19 cellular contexts compared by ENCODE assay signal in the genomic region with DNA sequence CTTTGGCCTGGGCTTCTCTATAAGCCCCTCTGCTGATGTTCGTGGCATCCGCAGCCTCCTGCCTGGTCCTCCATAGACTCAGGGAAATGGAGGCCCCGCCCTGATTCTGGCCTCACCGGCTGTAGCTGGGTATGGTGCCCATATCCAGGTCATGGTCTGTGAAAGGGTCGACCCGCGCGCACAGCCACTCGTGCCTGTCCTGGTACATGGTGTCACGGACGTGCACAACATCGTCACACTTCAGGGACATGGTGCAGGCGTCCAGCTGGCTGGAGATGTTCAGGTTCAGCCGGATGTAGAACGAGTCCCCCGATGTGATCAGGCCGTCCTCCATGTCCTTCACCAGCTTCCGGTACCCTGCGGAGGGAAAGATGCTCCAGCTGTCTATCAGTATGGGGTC.
DNase-seq lines count a peak whose midpoint lies in the region; ATAC-seq, FAIRE-seq and TF ChIP-seq lines count a peak whose summit lies in the region.
"Had no signal": no experiment of that assay in that cellular context is flagged by ENCODE, and none has a peak within 500 bp of the region (broad histone marks: within the 10 kb centered on the region; RNA-seq: fewer than 3 reads in every experiment).

No MANE protein-coding gene starts in this region.

- TF ChIP-seq POLR2A in GM12878 (IDR thresholded peaks at IDR 0.05; ENCODE audit: low read depth, low read length), result no peak

- no peak overlapping the region for H3K4me3 Mint-ChIP-seq in activated naive CD8-positive, alpha-beta T cell treated with anti-CD3 and anti-CD28 coated beads, Interleukin-2, amount 10 ng/mL, durations not matched to agents 7 days and 5 days
- no peak overlapping the region for H3K4me3 Mint-ChIP-seq in activated naive CD8-positive, alpha-beta T cell treated with anti-CD3 and anti-CD28 coated beads for 36 hours
- H3K4me3 Mint-ChIP-seq in activated T-helper 1 cell treated with anti-CD3 and anti-CD28 coated beads, Interleukin-12 subunit alpha, Interleukin-12 subunit beta, Interleukin-2, Interleukin-4 antibody, amounts not matched to agents 30 ng/mL and 10 ng/mL and 1 ng/mL, durations not matched to agents 14 hours and 24 hours and 36 hours, result no peak overlapping the region
- no peak overlapping the region for H3K4me3 Mint-ChIP-seq in stimulated activated effector memory CD8-positive, alpha-beta T cell treated with anti-CD3 and anti-CD28 coated beads, Interleukin-12 subunit alpha, Interleukin-12 subunit beta, amount 100 ng/mL, for 72 hours
- H3K4me3 Mint-ChIP-seq: CD14-positive monocyte; CD8-positive, alpha-beta T cell; HFFc6 had no signal

- no peaks in the 10 kb centered on the region for H3K27me3 ChIP-seq in GM12878 (replicated peaks in 1 of 2; ENCODE audit: control insufficient read depth in 2 of 2, insufficient read depth in 2 of 2, low read length in 1 of 2)

- H3K79me2 ChIP-seq in GM12878 (ENCODE audit: control insufficient read depth, insufficient read depth, low read length), result no peaks in the 10 kb centered on the region

- no peaks in the 10 kb centered on the region for H4K20me1 ChIP-seq in GM12878 (ENCODE audit: control insufficient read depth, insufficient read depth)

- TF ChIP-seq RAD21 in GM12878 (IDR thresholded peaks at IDR 0.05; ENCODE audit: insufficient read depth, low read depth, low read length), result no peak

- FAIRE-seq in GM12878 (lab: Jason Lieb, UNC), result no peak
- FAIRE-seq: A549, D721Med, G401.6 had no signal

- H3K27ac ChIP-seq in GM12878 (ENCODE audit: control insufficient read depth, insufficient read depth), result no peak overlapping the region
- H3K27ac ChIP-seq: A549, HL-60 had no signal

- POLR2A ChIA-PET in activated naive CD8-positive, alpha-beta T cell treated with anti-CD3 and anti-CD28 coated beads, Interleukin-2, amount 10 ng/mL, durations not matched to agents 7 days and 5 days (lab: Charles Lee), result no interaction called here
- POLR2A ChIA-PET in GM12878 (lab: Charles Lee), result interaction anchor here (1.0 kb wide), 1 partner anchor 25 kb away, joined by 4 read pairs; no protein-coding TSS in a partner anchor

- SMC1A ChIA-PET in GM12878 (lab: Charles Lee; ENCODE audit: uncharacterized antibody, unreplicated experiment), result no interaction called here

- H3K9me3 Mint-ChIP-seq in activated naive CD8-positive, alpha-beta T cell treated with anti-CD3 and anti-CD28 coated beads, Interleukin-2, amount 10 ng/mL, durations not matched to agents 7 days and 5 days, result no peaks in the 10 kb centered on the region
- no peaks in the 10 kb centered on the region for H3K9me3 Mint-ChIP-seq in activated naive CD8-positive, alpha-beta T cell treated with anti-CD3 and anti-CD28 coated beads for 36 hours
- peaks cover 7% of the 10 kb centered on the region for H3K9me3 Mint-ChIP-seq in activated T-helper 1 cell treated with anti-CD3 and anti-CD28 coated beads, Interleukin-12 subunit alpha, Interleukin-12 subunit beta, Interleukin-2, Interleukin-4 antibody, amounts not matched to agents 30 ng/mL and 10 ng/mL and 1 ng/mL, durations not matched to agents 14 hours and 24 hours and 36 hours
- peaks cover 6% of the 10 kb centered on the region for H3K9me3 Mint-ChIP-seq in stimulated activated effector memory CD8-positive, alpha-beta T cell treated with anti-CD3 and anti-CD28 coated beads, Interleukin-12 subunit alpha, Interleukin-12 subunit beta, amount 100 ng/mL, for 72 hours
- H3K9me3 Mint-ChIP-seq: CD8-positive, alpha-beta T cell; HFFc6 had no signal

- H3K36me3 ChIP-seq in GM12878 (ENCODE audit: control insufficient read depth in 2 of 2, insufficient read depth in 2 of 2, low read length in 1 of 2), result peaks cover 5 to 28% of the 10 kb centered on the region in 2 experiments

- RAD21 ChIA-PET in GM12878 (lab: Charles Lee; ENCODE audit: unreplicated experiment), result no interaction called here

- in situ Hi-C loops in GM12878 (cut with MboI), result no loop called here
- in situ Hi-C loops in ACHN (cut with HindIII; ENCODE audit: low pct_ligation_motif_present, low pct_unique_long_range_greater_than_20kb, low sequenced_read_pairs), result no loop called here

- H3K9ac ChIP-seq in GM12878 (ENCODE audit: control insufficient read depth, insufficient read depth, low read length), result no peak overlapping the region

- no peak for DNase-seq in activated naive CD8-positive, alpha-beta T cell treated with anti-CD3 and anti-CD28 coated beads, Interleukin-2, amount 10 ng/mL, durations not matched to agents 7 days and 5 days
- DNase-seq in activated naive CD8-positive, alpha-beta T cell treated with anti-CD3 and anti-CD28 coated beads for 36 hours, result no peak
- no peak for DNase-seq in activated T-helper 1 cell treated with anti-CD3 and anti-CD28 coated beads, Interleukin-12 subunit alpha, Interleukin-12 subunit beta, Interleukin-2, Interleukin-4 antibody, amounts not matched to agents 30 ng/mL and 10 ng/mL and 1 ng/mL, durations not matched to agents 14 hours and 24 hours and 36 hours (ENCODE audit: low spot score)
- DNase-seq in GM12878 (ENCODE audit: low read depth, low spot score), result no peak
- no peak for DNase-seq in stimulated activated effector memory CD8-positive, alpha-beta T cell treated with anti-CD3 and anti-CD28 coated beads, Interleukin-12 subunit alpha, Interleukin-12 subunit beta, amount 100 ng/mL, for 72 hours (ENCODE audit: low spot score in 2 of 2)
- no peak for DNase-seq in stimulated activated naive CD4-positive, alpha-beta T cell treated with Interleukin-2 at 50 U/mL for 16 hours (lab: John Stamatoyannopoulos, UW)
- no peak for DNase-seq in ACHN
- DNase-seq: CD8-positive, alpha-beta T cell; COR-L47; DMS153; DMS79 treated with DMSO at 0.1 percent for 48 hours; EL; HCEC 1CT; HFFc6 had no signal

- TF ChIP-seq EP300 in GM12878 (IDR thresholded peaks at IDR 0.05; ENCODE audit: borderline replicate concordance in 1 of 2, control insufficient read depth in 1 of 2, low read depth in 2 of 2, low read length in 2 of 2), result no peak

- H3K27ac Mint-ChIP-seq in activated naive CD8-positive, alpha-beta T cell treated with anti-CD3 and anti-CD28 coated beads, Interleukin-2, amount 10 ng/mL, durations not matched to agents 7 days and 5 days, result peak overlapping the region; percentile 0
- H3K27ac Mint-ChIP-seq in activated naive CD8-positive, alpha-beta T cell treated with anti-CD3 and anti-CD28 coated beads for 36 hours, result no peak overlapping the region
- H3K27ac Mint-ChIP-seq in activated T-helper 1 cell treated with anti-CD3 and anti-CD28 coated beads, Interleukin-12 subunit alpha, Interleukin-12 subunit beta, Interleukin-2, Interleukin-4 antibody, amounts not matched to agents 30 ng/mL and 10 ng/mL and 1 ng/mL, durations not matched to agents 14 hours and 24 hours and 36 hours, result peak overlapping the region; percentile 68
- H3K27ac Mint-ChIP-seq in stimulated activated effector memory CD8-positive, alpha-beta T cell treated with anti-CD3 and anti-CD28 coated beads, Interleukin-12 subunit alpha, Interleukin-12 subunit beta, amount 100 ng/mL, for 72 hours, result peak overlapping the region; percentile 48
- H3K27ac Mint-ChIP-seq: CD14-positive monocyte; CD8-positive, alpha-beta T cell; HFFc6 had no signal

- no peak overlapping the region for H3K4me3 ChIP-seq in GM12878
- H3K4me3 ChIP-seq: A549 had no signal

- no peak for TF ChIP-seq CTCF in GM12878 (IDR thresholded peaks at IDR 0.05 in 2 of 3, conservative IDR thresholded peaks at IDR 0.05 in 1 of 3; ENCODE audit: control insufficient read depth in 2 of 3, extremely low read depth in 1 of 3, insufficient read depth in 1 of 3, low read depth in 3 of 3, low read length in 3 of 3)

- intact Hi-C loops in activated T-helper 1 cell treated with anti-CD3 and anti-CD28 coated beads, Interleukin-12 subunit alpha, Interleukin-12 subunit beta, Interleukin-2, Interleukin-4 antibody, amounts not matched to agents 30 ng/mL and 10 ng/mL and 1 ng/mL, durations not matched to agents 14 hours and 24 hours and 36 hours (cut with micrococcal nuclease), result no loop called here
- intact Hi-C loops in GM12878 (cut with micrococcal nuclease; ENCODE audit: unreplicated experiment), result no loop called here

- 96% methylated on average over 18 of the region's 19 CpGs for WGBS in GM12878 (ENCODE audit: insufficient coverage, insufficient replicate concordance, low lambda C conversion rate, missing lambda C conversion rate)

- ATAC-seq in activated naive CD8-positive, alpha-beta T cell treated with anti-CD3 and anti-CD28 coated beads, Interleukin-2, amount 10 ng/mL, durations not matched to agents 7 days and 5 days (ENCODE audit: low read depth), result no peak
- ATAC-seq in GM12878, result no peak
- ATAC-seq in stimulated activated effector memory CD8-positive, alpha-beta T cell treated with anti-CD3 and anti-CD28 coated beads, Interleukin-12 subunit alpha, Interleukin-12 subunit beta, amount 100 ng/mL, for 72 hours, result no peak
- ATAC-seq: A549; CD8-positive, alpha-beta T cell had no signal

- no peak overlapping the region for H2AFZ ChIP-seq in GM12878 (ENCODE audit: control insufficient read depth, low read depth, low read length)

- BruUV-seq in GM12878 (replicated peaks; lab: Mats Ljungman, UMichigan), result no TSS peak

- no peaks in the 10 kb centered on the region for H3K4me1 ChIP-seq in GM12878 (ENCODE audit: control insufficient read depth, insufficient read depth, low read length)
- H3K4me1 ChIP-seq: A549 had no signal

- no peak overlapping the region for H3K4me2 ChIP-seq in GM12878 (ENCODE audit: control insufficient read depth, insufficient read depth)
- H3K4me2 ChIP-seq: A549 had no signal

- no peaks in the 10 kb centered on the region; the same call in 2 of the 3 replicates for H3K9me3 ChIP-seq in GM12878 (replicated peaks; ENCODE audit: control insufficient read depth, insufficient read depth, low read length)
- H3K9me3 ChIP-seq: A549 had no signal

- H3K36me3 Mint-ChIP-seq in activated naive CD8-positive, alpha-beta T cell treated with anti-CD3 and anti-CD28 coated beads, Interleukin-2, amount 10 ng/mL, durations not matched to agents 7 days and 5 days, result peaks cover 36% of the 10 kb centered on the region
- H3K36me3 Mint-ChIP-seq in activated naive CD8-positive, alpha-beta T cell treated with anti-CD3 and anti-CD28 coated beads for 36 hours, result peaks cover 38% of the 10 kb centered on the region
- peaks cover 44% of the 10 kb centered on the region for H3K36me3 Mint-ChIP-seq in activated T-helper 1 cell treated with anti-CD3 and anti-CD28 coated beads, Interleukin-12 subunit alpha, Interleukin-12 subunit beta, Interleukin-2, Interleukin-4 antibody, amounts not matched to agents 30 ng/mL and 10 ng/mL and 1 ng/mL, durations not matched to agents 14 hours and 24 hours and 36 hours (ENCODE audit: low read depth)
- peaks cover 100% of the 10 kb centered on the region for H3K36me3 Mint-ChIP-seq in stimulated activated effector memory CD8-positive, alpha-beta T cell treated with anti-CD3 and anti-CD28 coated beads, Interleukin-12 subunit alpha, Interleukin-12 subunit beta, amount 100 ng/mL, for 72 hours
- H3K36me3 Mint-ChIP-seq: CD14-positive monocyte had no signal

- no peaks in the 10 kb centered on the region for H3K27me3 Mint-ChIP-seq in activated naive CD8-positive, alpha-beta T cell treated with anti-CD3 and anti-CD28 coated beads, Interleukin-2, amount 10 ng/mL, durations not matched to agents 7 days and 5 days
- no peaks in the 10 kb centered on the region for H3K27me3 Mint-ChIP-seq in activated naive CD8-positive, alpha-beta T cell treated with anti-CD3 and anti-CD28 coated beads for 36 hours
- H3K27me3 Mint-ChIP-seq in activated T-helper 1 cell treated with anti-CD3 and anti-CD28 coated beads, Interleukin-12 subunit alpha, Interleukin-12 subunit beta, Interleukin-2, Interleukin-4 antibody, amounts not matched to agents 30 ng/mL and 10 ng/mL and 1 ng/mL, durations not matched to agents 14 hours and 24 hours and 36 hours (ENCODE audit: insufficient read depth), result no peaks in the 10 kb centered on the region

- peaks cover 2% of the 10 kb centered on the region for H3K4me1 Mint-ChIP-seq in activated naive CD8-positive, alpha-beta T cell treated with anti-CD3 and anti-CD28 coated beads, Interleukin-2, amount 10 ng/mL, durations not matched to agents 7 days and 5 days
- H3K4me1 Mint-ChIP-seq in activated naive CD8-positive, alpha-beta T cell treated with anti-CD3 and anti-CD28 coated beads for 36 hours, result no peaks in the 10 kb centered on the region
- peaks cover 14% of the 10 kb centered on the region for H3K4me1 Mint-ChIP-seq in activated T-helper 1 cell treated with anti-CD3 and anti-CD28 coated beads, Interleukin-12 subunit alpha, Interleukin-12 subunit beta, Interleukin-2, Interleukin-4 antibody, amounts not matched to agents 30 ng/mL and 10 ng/mL and 1 ng/mL, durations not matched to agents 14 hours and 24 hours and 36 hours (ENCODE audit: low read depth)
- no peaks in the 10 kb centered on the region for H3K4me1 Mint-ChIP-seq in stimulated activated effector memory CD8-positive, alpha-beta T cell treated with anti-CD3 and anti-CD28 coated beads, Interleukin-12 subunit alpha, Interleukin-12 subunit beta, amount 100 ng/mL, for 72 hours
- H3K4me1 Mint-ChIP-seq: CD14-positive monocyte had no signal

- CTCF ChIA-PET in GM12878 (lab: Yijun Ruan, JAX), result no interaction called here
